In the genomic region with DNA sequence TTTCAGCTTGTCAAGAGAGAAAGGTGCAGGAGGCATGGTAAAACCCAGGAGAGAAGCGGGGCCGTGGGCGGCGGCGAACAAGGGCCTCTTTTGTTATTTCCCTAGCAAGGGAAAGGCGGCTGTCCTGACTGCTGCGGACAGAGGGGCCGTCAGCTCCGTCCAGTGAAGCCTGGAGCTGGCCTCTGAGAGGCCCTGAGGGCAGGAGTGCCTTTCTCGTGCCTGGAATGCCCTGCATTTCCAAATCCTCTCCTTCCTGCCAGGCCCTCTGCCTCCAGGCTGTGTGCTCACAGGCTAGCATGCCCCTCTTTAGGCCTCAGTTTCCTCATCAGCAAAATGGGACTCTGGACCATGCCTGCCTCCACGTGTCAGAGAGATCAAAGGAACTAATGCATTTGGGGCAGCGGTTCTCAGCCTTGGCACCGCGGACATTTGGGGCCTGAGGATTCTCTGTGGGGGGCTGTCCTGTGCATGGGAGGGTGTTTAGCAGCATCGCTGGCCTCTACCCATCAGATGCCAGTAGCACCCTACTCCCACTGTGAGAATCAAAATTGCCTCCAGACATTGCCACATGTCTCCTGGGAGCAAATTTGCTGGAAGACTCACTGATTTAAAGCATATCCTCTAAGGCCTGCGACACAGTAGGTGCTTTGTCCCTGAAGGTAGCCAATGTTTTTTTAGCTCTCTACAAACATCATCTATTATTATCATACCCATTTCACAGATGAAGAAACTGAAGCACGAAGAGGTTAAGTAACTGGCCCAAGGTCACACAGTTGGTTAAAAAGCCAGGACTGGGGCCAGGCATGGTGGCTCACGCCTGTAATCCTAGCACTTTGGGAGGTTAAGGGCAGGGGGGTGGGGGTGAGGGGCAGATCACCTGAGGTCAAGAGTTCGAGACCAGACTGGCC, we compare ENCODE assay signal across 24 cellular contexts. TPM values are rescaled to one million over a fixed set of nuclear protein-coding genes. Genes with fewer than 3 reads are reported as not detected.
DNase-seq lines count a peak whose midpoint lies in the region; ATAC-seq and TF ChIP-seq lines count a peak whose summit lies in the region.
"Had no signal": no experiment of that assay in that cellular context is flagged by ENCODE, and none has a peak within 500 bp of the region (broad histone marks: within the 10 kb centered on the region; RNA-seq: fewer than 3 reads in every experiment).

No MANE protein-coding gene starts in this region.

- no peak overlapping the region for H2BK5ac ChIP-seq in neuronal stem cell (ENCODE audit: low read length)

- no peak overlapping the region for H3K9ac ChIP-seq in neuronal stem cell (ENCODE audit: low read depth, low read length, poor library complexity)
- H3K9ac ChIP-seq: parathyroid adenoma had no signal

- peak; percentile 93 for DNase-seq in COLO829 (ENCODE audit: low spot score)
- DNase-seq in SK-MEL-5 (ENCODE audit: low read depth, low spot score): peak; percentile 89
- DNase-seq in foreskin melanocyte: peak; percentile 78
- no peak for DNase-seq in neuronal stem cell (ENCODE audit: low spot score)
- DNase-seq in NCI-H748 treated with DMSO at 0.1 percent for 48 hours (lab: John Stamatoyannopoulos, UW): no peak
- no peak for DNase-seq in right atrium auricular region (ENCODE audit: low spot score)
- DNase-seq: brain microvascular endothelial cell; cortex of kidney; DMS153; gastrocnemius medialis; IMR-90; lower lobe of right lung; NCI-H1436 treated with DMSO at 0.1 percent for 48 hours; NCI-H2171; NCI-H69; stimulated activated CD4-positive, alpha-beta T cell treated with anti-CD3 and anti-CD28 coated beads, Interleukin-2, amount 100 ng/mL, for 48 hours had no signal

- H2AFZ ChIP-seq in neuronal stem cell (ENCODE audit: low read length): peak overlapping the region; percentile 84
- H2AFZ ChIP-seq: parathyroid adenoma had no signal

- H3K4ac ChIP-seq in neuronal stem cell (ENCODE audit: low read length): no peak overlapping the region

- no peak overlapping the region for H2BK12ac ChIP-seq in neuronal stem cell (ENCODE audit: low read length)

- H4K8ac ChIP-seq in neuronal stem cell (ENCODE audit: low read depth, low read length): no peak overlapping the region

- WGBS in neuronal stem cell (ENCODE audit: extremely low coverage in 2 of 2, insufficient read length in 2 of 2, insufficient replicate concordance in 1 of 2), 2 donors: no CpG with 5 or more reads among the region's 19 CpGs

- H3K27ac ChIP-seq in neuronal stem cell (replicated peaks; ENCODE audit: low read length) (peak overlapping the region; percentile 37), right atrium auricular region (no peak overlapping the region)
- H3K27ac ChIP-seq: brain microvascular endothelial cell, epithelial cell of prostate, gastrocnemius medialis, lower lobe of right lung, parathyroid adenoma, skin epidermis had no signal

- H2BK120ac ChIP-seq in neuronal stem cell (ENCODE audit: low read depth, low read length): no peak overlapping the region

- H3K79me1 ChIP-seq in neuronal stem cell (ENCODE audit: low read depth, low read length): no peaks in the 10 kb centered on the region

- no peak overlapping the region for H2BK15ac ChIP-seq in neuronal stem cell (ENCODE audit: low read length)

- H3K9me3 ChIP-seq in neuronal stem cell (replicated peaks in 1 of 2; ENCODE audit: control insufficient read depth in 2 of 2, insufficient read depth in 1 of 2, low read depth in 1 of 2, low read length in 2 of 2) (no peaks in the 10 kb centered on the region), right atrium auricular region (no peaks in the 10 kb centered on the region)
- H3K9me3 ChIP-seq: gastrocnemius medialis, lower lobe of right lung had no signal

- H4K91ac ChIP-seq in neuronal stem cell (ENCODE audit: low read depth, low read length, poor library complexity): no peak overlapping the region

- H3K27me3 ChIP-seq in neuronal stem cell (ENCODE audit: control insufficient read depth in 3 of 3, insufficient read depth in 3 of 3, low read depth in 1 of 3, low read length in 3 of 3) (no peaks in the 10 kb centered on the region), right atrium auricular region (no peaks in the 10 kb centered on the region)
- H3K27me3 ChIP-seq: brain microvascular endothelial cell, gastrocnemius medialis had no signal

- no peak overlapping the region for H3K14ac ChIP-seq in neuronal stem cell (ENCODE audit: low read length)

- in situ Hi-C loops in SK-MEL-5 (cut with HindIII; ENCODE audit: low pct_unique_long_range_greater_than_20kb, low sequenced_read_pairs): no loop called here

- TF ChIP-seq CTCF in right atrium auricular region (IDR thresholded peaks at IDR 0.05): no peak

- H3K4me1 ChIP-seq in neuronal stem cell (ENCODE audit: control insufficient read depth in 2 of 2, insufficient read depth in 1 of 2, low read depth in 1 of 2, low read length in 2 of 2): peaks cover 9 to 17% of the 10 kb centered on the region in 2 donors
- no peaks in the 10 kb centered on the region for H3K4me1 ChIP-seq in right atrium auricular region
- H3K4me1 ChIP-seq: gastrocnemius medialis, lower lobe of right lung, parathyroid adenoma had no signal

- ATAC-seq in GM21786 (IDR thresholded peaks at IDR 0.05; ENCODE audit: unreplicated experiment): no peak
- ATAC-seq in GM18502 (IDR thresholded peaks at IDR 0.05; ENCODE audit: poor library complexity, unreplicated experiment): no peak
- ATAC-seq: gastrocnemius medialis, lower lobe of right lung had no signal

- H3K36me3 ChIP-seq in neuronal stem cell (replicated peaks in 1 of 2; ENCODE audit: control insufficient read depth in 2 of 2, insufficient read depth in 2 of 2, low read length in 2 of 2): no peaks in the 10 kb centered on the region
- no peaks in the 10 kb centered on the region for H3K36me3 ChIP-seq in right atrium auricular region
- H3K36me3 ChIP-seq: brain microvascular endothelial cell, gastrocnemius medialis, lower lobe of right lung had no signal

- peak overlapping the region; percentile 69 for H3K18ac ChIP-seq in neuronal stem cell (ENCODE audit: low read length)

- H3K23ac ChIP-seq in neuronal stem cell (ENCODE audit: low read depth, low read length, poor library complexity): no peak overlapping the region

- H2AK5ac ChIP-seq in neuronal stem cell (ENCODE audit: low read depth, low read length): no peak overlapping the region

- no peak overlapping the region for H3K4me2 ChIP-seq in neuronal stem cell (ENCODE audit: insufficient read depth, low read length, poor library complexity, severe bottlenecking)

- no peak overlapping the region for H3K4me3 ChIP-seq in neuronal stem cell (ENCODE audit: low read length in 2 of 2)
- H3K4me3 ChIP-seq in right atrium auricular region: no peak overlapping the region
- H3K4me3 ChIP-seq: gastrocnemius medialis, lower lobe of right lung, skin epidermis had no signal

RNA-seq across cellular contexts. Expression of a gene that starts 12.6 kb away (rescaled TPM):
- 4.1 and 5.2 TPM in 2 replicates for total RNA-seq in SK-MEL-5 (2014; rRNA removed; shearing (Covaris generic))
- polyA plus RNA-seq in SK-MEL-5 (2015; cell fraction: cytosol; rRNA removed): 3.8 and 4.8 TPM in 2 replicates
- 8.8 and 16.1 TPM in 2 replicates for polyA plus RNA-seq in SK-MEL-5 (2015; cell fraction: nucleus; rRNA removed)
- polyA plus RNA-seq in neuronal stem cell (2013, experiment 1 of 2): 7.2 TPM
- 7.5 TPM for polyA plus RNA-seq in neuronal stem cell (2013, experiment 2 of 2)
- total RNA-seq in right atrium auricular region: 1 to 10 TPM in 1 of 2 donors, under 1 TPM in 1; 0.37 to 1.5 TPM
- total RNA-seq: MCF 10A; OCI-LY7; T-helper 2 cell treated with Interferon-gamma antibody and Interleukin-4, amounts not matched to agents 100 ng/mL and 5 ng/mL, for 36 hours had no signal

RNA-seq across cellular contexts. Expression of a gene that starts 50.6 kb away (rescaled TPM):
- 52.9 and 56.6 TPM in 2 replicates for total RNA-seq in SK-MEL-5 (2014; rRNA removed; shearing (Covaris generic))
- 23.4 and 28.1 TPM in 2 replicates for polyA plus RNA-seq in SK-MEL-5 (2015; cell fraction: cytosol; rRNA removed)
- 13.2 and 14.5 TPM in 2 replicates for polyA plus RNA-seq in SK-MEL-5 (2015; cell fraction: nucleus; rRNA removed)
- 10.8 TPM for polyA plus RNA-seq in neuronal stem cell (2013, experiment 1 of 2)
- 11.5 TPM for polyA plus RNA-seq in neuronal stem cell (2013, experiment 2 of 2)
- 10 to 100 TPM; 11.3 to 12.1 TPM for total RNA-seq in right atrium auricular region

Comparison
In these comparisons a context has a peak if more than half of its experiments do, and no peak if none do; other contexts are left out.
1. DNase-seq: peak in COLO829 (single experiment), SK-MEL-5 (single experiment) and foreskin melanocyte (single experiment); none in neuronal stem cell (single experiment), NCI-H748 treated with DMSO at 0.1 percent for 48 hours (single experiment) and right atrium auricular region (single experiment).